In genomic region chr11:2937641-2938563, GRCh38 we compare ENCODE assay signal across 1 cellular context.
TF ChIP-seq lines count a peak whose summit lies in the region.

No MANE protein-coding gene starts in this region.

TF ChIP-seq in H1, 55 proteins besides CTCF, POLR2A, EP300 and RAD21:
- TF ChIP-seq KDM1A (IDR thresholded peaks at IDR 0.05; ENCODE audit: borderline replicate concordance, low read length) (peak; percentile 38; the same call in 1 of the 2 replicates), BACH1 (IDR thresholded peaks at IDR 0.05; ENCODE audit: low read length) (peak; percentile 97), POLR2AphosphoS5 (IDR thresholded peaks at IDR 0.05; ENCODE audit: low read depth, low read length) (peak; percentile 34; the same call in 1 of the 2 replicates)
